Comparison of ENCODE assay signal across 9 cellular contexts in genomic region chr3:99945328-99945995, GRCh38.
A peak's percentile ranks its signal among the peaks of the same experiment; 100 is the strongest.
DNase-seq lines count a peak whose midpoint lies in the region; ATAC-seq and TF ChIP-seq lines count a peak whose summit lies in the region.
"Had no signal": no experiment of that assay in that cellular context is flagged by ENCODE, and none has a peak within 500 bp of the region (broad histone marks: within the 10 kb centered on the region; RNA-seq: fewer than 3 reads in every experiment).

No MANE protein-coding gene starts in this region.

- peak; percentile 79 for ATAC-seq in left lung
- ATAC-seq in GM21737 (IDR thresholded peaks at IDR 0.05; ENCODE audit: unreplicated experiment): no peak
- ATAC-seq in HG03565 (IDR thresholded peaks at IDR 0.05; ENCODE audit: unreplicated experiment): no peak

- DNase-seq in NCI-H1417 (lab: John Stamatoyannopoulos, UW): peak in 2 of 3 experiments; percentile 41 to 69
- no peak for DNase-seq in NCI-H1417 treated with DMSO at 0.1 percent for 48 hours (lab: John Stamatoyannopoulos, UW)
- DNase-seq in adipocyte (ENCODE audit: low read depth): peak; percentile 50
- peak in 1 of 2 donors; percentile 45 for DNase-seq in left lung
- peak; percentile 49 to 66 for DNase-seq in thyroid gland
- no peak for DNase-seq in NCI-H187 treated with DMSO at 0.1 percent for 48 hours (lab: John Stamatoyannopoulos, UW)
- DNase-seq: WERI-Rb-1 had no signal

- WGBS in thyroid gland, 2 donors: 43 to 50% methylated on average over 5 of the region's 5 CpGs

- H3K9me3 ChIP-seq in adipocyte (ENCODE audit: control insufficient read depth, low read length) (no peaks in the 10 kb centered on the region), left lung (no peaks in the 10 kb centered on the region), thyroid gland (no peaks in the 10 kb centered on the region)

- TF ChIP-seq CTCF in left lung (IDR thresholded peaks at IDR 0.05) (no peak), thyroid gland (IDR thresholded peaks at IDR 0.05) (no peak)

- H3K9ac ChIP-seq in adipocyte (ENCODE audit: low read length): no peak overlapping the region

- intact Hi-C loops in left lung (cut with DNase I): no loop called here
- intact Hi-C loops in thyroid gland (cut with DNase I): no loop called here

- no peak for TF ChIP-seq POLR2A in thyroid gland (IDR thresholded peaks at IDR 0.05)

- peaks cover 22% of the 10 kb centered on the region for H3K4me1 ChIP-seq in adipocyte (ENCODE audit: control insufficient read depth, insufficient read depth, low read length)
- peaks cover 14 to 17% of the 10 kb centered on the region in 2 donors for H3K4me1 ChIP-seq in left lung
- H3K4me1 ChIP-seq in thyroid gland: peaks cover 0 to 11% of the 10 kb centered on the region in 2 donors

- H3K36me3 ChIP-seq in adipocyte (ENCODE audit: control insufficient read depth, insufficient read depth, low read length, severe bottlenecking) (no peaks in the 10 kb centered on the region), left lung (no peaks in the 10 kb centered on the region), thyroid gland (no peaks in the 10 kb centered on the region)
- H3K36me3 ChIP-seq: WERI-Rb-1 had no signal

- H3K27me3 ChIP-seq in adipocyte (replicated peaks; ENCODE audit: control insufficient read depth, insufficient read depth, low read length) (no peaks in the 10 kb centered on the region), left lung (no peaks in the 10 kb centered on the region), thyroid gland (no peaks in the 10 kb centered on the region)

- H3K4me3 ChIP-seq in adipocyte (ENCODE audit: low read length) (peak overlapping the region; percentile 10), left lung (no peak overlapping the region), thyroid gland (replicated peaks in 1 of 3) (no peak overlapping the region)

- H3K27ac ChIP-seq in left lung (peak overlapping the region in 1 of 2 donors; percentile 40), thyroid gland (no peak overlapping the region)
- H3K27ac ChIP-seq: WERI-Rb-1 had no signal

Comparison
In these comparisons a context has a peak if more than half of its experiments do, and no peak if none do; other contexts are left out.
1. DNase-seq: peak in NCI-H1417 (2 of 3), adipocyte (single experiment) and thyroid gland (2 of 2); none in NCI-H1417 treated with DMSO at 0.1 percent for 48 hours (single experiment) and NCI-H187 treated with DMSO at 0.1 percent for 48 hours (single experiment).